In the genomic region with DNA sequence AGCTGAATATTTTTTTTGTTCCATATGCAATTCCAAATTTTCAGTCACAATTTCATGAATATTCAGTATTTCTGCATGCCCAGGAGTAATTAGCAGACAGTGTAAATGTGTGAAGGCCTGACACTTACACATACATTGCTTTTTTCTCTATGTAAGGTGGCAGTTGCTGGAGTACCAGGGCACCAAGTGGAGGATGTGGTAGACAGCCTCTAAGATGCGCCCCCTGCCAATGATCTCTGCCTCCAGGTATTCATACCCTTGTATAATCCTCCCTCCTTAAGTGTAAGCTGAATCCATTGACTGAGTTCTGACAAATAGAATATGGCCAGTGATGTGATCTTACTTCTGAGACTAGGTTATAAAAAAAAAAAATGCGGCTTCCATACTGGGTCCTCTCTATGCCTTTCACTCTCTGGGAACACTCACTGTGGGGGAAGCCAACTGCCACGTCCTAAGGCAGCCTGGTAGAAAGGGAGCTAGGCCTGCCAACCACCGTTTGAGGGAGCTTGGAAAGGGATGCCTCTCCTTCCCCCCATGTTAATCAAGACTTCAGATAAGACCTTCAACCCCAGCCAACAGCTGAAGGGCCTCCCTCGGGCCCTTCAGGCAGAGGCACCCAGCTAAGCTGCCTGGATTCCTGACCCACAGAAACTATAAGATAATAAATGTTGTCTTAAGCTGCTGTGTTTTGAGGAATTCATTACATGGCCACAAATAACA, we compare ENCODE assay signal across 10 cellular contexts.
DNase-seq lines count a peak whose midpoint lies in the region; ATAC-seq and TF ChIP-seq lines count a peak whose summit lies in the region.
"Had no signal": no experiment of that assay in that cellular context is flagged by ENCODE, and none has a peak within 500 bp of the region (broad histone marks: within the 10 kb centered on the region; RNA-seq: fewer than 3 reads in every experiment).

No MANE protein-coding gene starts in this region.

- H3K27ac Mint-ChIP-seq in activated T-cell treated with anti-CD3 and anti-CD28 coated beads, Interleukin-2, amount 50 U/mL, for 24 hours = peak overlapping the region; percentile 98

- peaks cover 53% of the 10 kb centered on the region for H3K79me2 ChIP-seq in mammary epithelial cell (ENCODE audit: insufficient read depth, low read length)
- H3K79me2 ChIP-seq in SK-N-SH (ENCODE audit: insufficient read depth) = peaks cover 45% of the 10 kb centered on the region

- H2AFZ ChIP-seq in mammary epithelial cell (ENCODE audit: low read depth, low read length) (no peak overlapping the region), SK-N-SH (ENCODE audit: low read depth) (no peak overlapping the region)

- TF ChIP-seq POLR2A in thyroid gland (IDR thresholded peaks at IDR 0.05) = no peak

- no peak for DNase-seq in activated T-cell treated with anti-CD3 and anti-CD28 coated beads, Interleukin-2, amount 50 U/mL, for 24 hours
- DNase-seq in activated T-cell treated with anti-CD3 and anti-CD28 coated beads, Interleukin-2, amount 50 U/mL, for 4 hours = no peak
- no peak for DNase-seq in mammary epithelial cell
- DNase-seq in thyroid gland = no peak
- no peak for DNase-seq in DMS153 treated with DMSO at 0.1 percent for 48 hours (lab: John Stamatoyannopoulos, UW; ENCODE audit: unreplicated experiment)
- no peak for DNase-seq in SK-N-SH
- DNase-seq in A172 (ENCODE audit: low spot score) = no peak
- DNase-seq: mucosa of descending colon, NCI-H2081 treated with DMSO at 0.1 percent for 48 hours had no signal

- no peak for TF ChIP-seq EP300 in SK-N-SH (IDR thresholded peaks at IDR 0.05; ENCODE audit: borderline replicate concordance in 1 of 2, low read depth in 1 of 2, low read length in 1 of 2)

- H3K36me3 Mint-ChIP-seq in activated T-cell treated with anti-CD3 and anti-CD28 coated beads, Interleukin-2, amount 50 U/mL, for 24 hours (ENCODE audit: low read depth) = peaks cover 14% of the 10 kb centered on the region
- H3K36me3 Mint-ChIP-seq in activated T-cell treated with anti-CD3 and anti-CD28 coated beads, Interleukin-2, amount 50 U/mL, for 4 hours (ENCODE audit: insufficient read depth) = no peaks in the 10 kb centered on the region

- peaks cover 57% of the 10 kb centered on the region for H3K4me1 ChIP-seq in mammary epithelial cell (ENCODE audit: insufficient read depth, low read length)
- peaks cover 36% of the 10 kb centered on the region for H3K4me1 ChIP-seq in mucosa of stomach (ENCODE audit: control insufficient read depth, insufficient read depth, low read length)
- H3K4me1 ChIP-seq in thyroid gland = peaks cover 35 to 52% of the 10 kb centered on the region in 2 donors
- H3K4me1 ChIP-seq in SK-N-SH (ENCODE audit: control insufficient read depth in 1 of 2, insufficient read depth in 2 of 2, low read depth in 1 of 2, low read length in 1 of 2) = peaks cover 14 to 26% of the 10 kb centered on the region in 2 experiments

- no peaks in the 10 kb centered on the region for H3K9me3 Mint-ChIP-seq in activated T-cell treated with anti-CD3 and anti-CD28 coated beads, Interleukin-2, amount 50 U/mL, for 24 hours
- no peaks in the 10 kb centered on the region for H3K9me3 Mint-ChIP-seq in activated T-cell treated with anti-CD3 and anti-CD28 coated beads, Interleukin-2, amount 50 U/mL, for 4 hours

- H3K4me3 ChIP-seq in mammary epithelial cell (replicated peaks in 1 of 3; ENCODE audit: insufficient read depth in 1 of 3, low read depth in 2 of 3, low read length in 3 of 3) = no peak overlapping the region
- no peak overlapping the region for H3K4me3 ChIP-seq in mucosa of stomach (ENCODE audit: low read length)
- no peak overlapping the region for H3K4me3 ChIP-seq in thyroid gland (replicated peaks in 1 of 3)
- H3K4me3 ChIP-seq in SK-N-SH (ENCODE audit: low read depth in 2 of 2, low read length in 1 of 2) = no peak overlapping the region
- H3K4me3 ChIP-seq: mucosa of descending colon had no signal

- H3K9me3 ChIP-seq in mammary epithelial cell (replicated peaks; ENCODE audit: insufficient read depth, low read length) = no peaks in the 10 kb centered on the region
- H3K9me3 ChIP-seq in mucosa of stomach (ENCODE audit: control insufficient read depth, low read length) = no peaks in the 10 kb centered on the region
- no peaks in the 10 kb centered on the region for H3K9me3 ChIP-seq in thyroid gland
- H3K9me3 ChIP-seq in SK-N-SH = no peaks in the 10 kb centered on the region
- H3K9me3 ChIP-seq: mucosa of descending colon had no signal

- no peaks in the 10 kb centered on the region for H4K20me1 ChIP-seq in mammary epithelial cell (ENCODE audit: insufficient read depth, low read length)
- peaks cover 3% of the 10 kb centered on the region; the same call in 1 of the 2 replicates for H4K20me1 ChIP-seq in SK-N-SH (ENCODE audit: insufficient read depth)

- no peak for TF ChIP-seq RAD21 in SK-N-SH (IDR thresholded peaks at IDR 0.05; ENCODE audit: low read length)

- H3K9me2 ChIP-seq in SK-N-SH = no peaks in the 10 kb centered on the region

- no peaks in the 10 kb centered on the region for H3K27me3 ChIP-seq in mammary epithelial cell (ENCODE audit: insufficient read depth, low read length)
- no peaks in the 10 kb centered on the region for H3K27me3 ChIP-seq in mucosa of stomach (ENCODE audit: control insufficient read depth, insufficient read depth, low read length)
- no peaks in the 10 kb centered on the region for H3K27me3 ChIP-seq in thyroid gland
- H3K27me3 ChIP-seq in SK-N-SH (ENCODE audit: insufficient read depth) = no peaks in the 10 kb centered on the region

- H3K9ac ChIP-seq in mammary epithelial cell (ENCODE audit: insufficient read depth, low read length) (peak overlapping the region; percentile 80), mucosa of stomach (ENCODE audit: low read length) (peak overlapping the region; percentile 38), SK-N-SH (no peak overlapping the region)

- peaks cover 45% of the 10 kb centered on the region for H3K4me1 Mint-ChIP-seq in activated T-cell treated with anti-CD3 and anti-CD28 coated beads, Interleukin-2, amount 50 U/mL, for 24 hours (ENCODE audit: low read depth)
- H3K4me1 Mint-ChIP-seq in activated T-cell treated with anti-CD3 and anti-CD28 coated beads, Interleukin-2, amount 50 U/mL, for 4 hours (ENCODE audit: low read depth) = peaks cover 49% of the 10 kb centered on the region

- in situ Hi-C loops in mammary epithelial cell (cut with MboI; ENCODE audit: low sequenced_read_pairs in 2 of 2) = no loop called here

- no peak for ATAC-seq in activated T-cell treated with anti-CD3 and anti-CD28 coated beads, Interleukin-2, amount 50 U/mL, for 4 hours
- ATAC-seq: mucosa of descending colon had no signal

- H3K36me3 ChIP-seq in mammary epithelial cell (ENCODE audit: insufficient read depth, low read length) = no peaks in the 10 kb centered on the region
- H3K36me3 ChIP-seq in mucosa of stomach (ENCODE audit: control insufficient read depth, insufficient read depth, low read length) = no peaks in the 10 kb centered on the region
- no peaks in the 10 kb centered on the region for H3K36me3 ChIP-seq in thyroid gland
- no peaks in the 10 kb centered on the region for H3K36me3 ChIP-seq in SK-N-SH (replicated peaks in 1 of 2; ENCODE audit: control insufficient read depth in 1 of 2, insufficient read depth in 2 of 2, low read length in 1 of 2)

- CTCF ChIA-PET in mammary epithelial cell (lab: Charles Lee; ENCODE audit: low non-redundant PET) = no interaction called here
- CTCF ChIA-PET in SK-N-SH (lab: Yijun Ruan, JAX) = interaction anchor here (1.5 to 1.8 kb wide), 2 partner anchors 23 to 35 kb away, joined by 3 to 7 read pairs; no protein-coding TSS in a partner anchor

- peak overlapping the region; percentile 95 for H3K27ac ChIP-seq in mammary epithelial cell (ENCODE audit: insufficient read depth, low read depth, low read length)
- peak overlapping the region; percentile 69 to 98 (median 90) for H3K27ac ChIP-seq in thyroid gland
- no peak overlapping the region for H3K27ac ChIP-seq in SK-N-SH (ENCODE audit: low read depth in 2 of 2, low read length in 1 of 2)

- H3K27me3 Mint-ChIP-seq in activated T-cell treated with anti-CD3 and anti-CD28 coated beads, Interleukin-2, amount 50 U/mL, for 24 hours = no peaks in the 10 kb centered on the region
- H3K27me3 Mint-ChIP-seq in activated T-cell treated with anti-CD3 and anti-CD28 coated beads, Interleukin-2, amount 50 U/mL, for 4 hours (ENCODE audit: low read depth) = no peaks in the 10 kb centered on the region

- WGBS in mammary epithelial cell (ENCODE audit: low coverage, missing lambda C conversion rate) = 86% methylated on average over 5 of the region's 5 CpGs
- WGBS in thyroid gland, 2 donors = 63 to 77% methylated on average over 5 of the region's 5 CpGs
- 88% methylated on average over 5 of the region's 5 CpGs for WGBS in SK-N-SH (ENCODE audit: low lambda C conversion rate)

- POLR2A ChIA-PET in SK-N-SH (lab: Yijun Ruan, JAX) = interaction anchor here (1.2 to 1.4 kb wide), 2 partner anchors 8 to 35 kb away, joined by 3 read pairs; no protein-coding TSS in a partner anchor

- peaks cover 15% of the 10 kb centered on the region for H3F3A ChIP-seq in SK-N-SH (replicated peaks; ENCODE audit: insufficient read depth)

- intact Hi-C loops in mammary epithelial cell (cut with micrococcal nuclease) (loop anchor here (5.0 kb wide), 1 partner anchor 47 kb away; no protein-coding TSS in a partner anchor), thyroid gland (cut with DNase I) (no loop called here)

- H3K4me2 ChIP-seq in mammary epithelial cell (ENCODE audit: insufficient read depth, low read depth, low read length) (peak overlapping the region; percentile 99), SK-N-SH (no peak overlapping the region)

- BruUV-seq in mammary epithelial cell (replicated peaks; lab: Mats Ljungman, UMichigan) = no TSS peak

- no peak for TF ChIP-seq CTCF in mammary epithelial cell (conservative IDR thresholded peaks at IDR 0.05 in 1 of 2, IDR thresholded peaks at IDR 0.05 in 1 of 2; ENCODE audit: extremely low read depth in 1 of 2, insufficient read depth in 1 of 2, low read depth in 1 of 2, low read length in 2 of 2)
- TF ChIP-seq CTCF in thyroid gland (IDR thresholded peaks at IDR 0.05) = no peak
- TF ChIP-seq CTCF in SK-N-SH (IDR thresholded peaks at IDR 0.05) = no peak

- dilution Hi-C loops in mammary epithelial cell (cut with HindIII; ENCODE audit: low sequenced_read_pairs) = no loop called here

- H3K4me3 Mint-ChIP-seq in activated T-cell treated with anti-CD3 and anti-CD28 coated beads, Interleukin-2, amount 50 U/mL, for 24 hours = peak overlapping the region; percentile 91
- no peak overlapping the region for H3K4me3 Mint-ChIP-seq in activated T-cell treated with anti-CD3 and anti-CD28 coated beads, Interleukin-2, amount 50 U/mL, for 4 hours

Comparison
In these comparisons a context has a peak if more than half of its experiments do, and no peak if none do; other contexts are left out.
1. H3K27ac ChIP-seq: peak in mammary epithelial cell (single experiment) and thyroid gland (3 of 3); none in SK-N-SH (0 of 2).